Comparison of ENCODE assay signal across 1 cellular context in the genomic region with DNA sequence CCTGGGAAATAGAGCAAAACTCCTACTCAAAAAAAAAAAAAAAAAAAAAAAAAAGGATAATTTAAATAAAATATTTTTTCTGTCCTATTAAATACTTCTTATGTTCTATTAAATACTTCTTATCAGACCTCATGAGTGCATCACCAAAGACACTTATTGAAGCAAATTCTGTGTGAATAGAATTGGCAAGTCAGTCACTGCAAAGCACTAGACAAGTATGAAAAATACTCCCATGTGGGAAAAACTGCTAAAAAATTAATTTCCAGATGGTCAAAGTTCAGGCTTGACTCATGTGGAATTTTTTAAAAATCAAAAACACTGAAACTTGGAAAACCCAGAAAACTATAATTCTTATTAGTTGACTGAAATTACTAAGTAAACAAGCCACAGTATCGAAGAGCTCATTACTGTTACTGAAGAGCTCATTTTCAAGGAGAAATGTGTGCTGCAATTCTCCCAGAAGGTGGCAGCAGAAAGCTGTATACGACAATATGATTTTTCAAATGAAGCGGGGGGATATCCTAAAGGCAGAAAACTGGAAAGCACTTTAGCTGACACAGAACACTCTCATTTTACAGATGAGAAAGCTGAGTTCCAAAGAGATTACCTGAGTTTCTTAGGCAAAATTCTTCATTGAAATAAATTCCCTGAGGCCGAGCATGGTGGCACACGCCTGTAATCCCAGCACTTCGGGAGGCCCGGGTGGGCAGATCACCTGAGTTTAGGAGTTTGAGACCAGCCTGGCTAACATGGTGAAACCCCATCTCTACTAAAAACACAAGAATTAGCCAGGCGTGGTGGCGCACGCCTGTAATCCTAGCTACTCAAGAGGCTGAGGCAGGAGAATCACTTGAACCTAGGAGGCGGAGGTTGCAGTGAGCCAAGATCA.
TF ChIP-seq lines count a peak whose summit lies in the region.

No MANE protein-coding gene starts in this region.

TF ChIP-seq in HCT116, 20 proteins besides CTCF, POLR2A, EP300 and RAD21 (continued from another document):
- no peak for TF ChIP-seq ZBTB33 (IDR thresholded peaks at IDR 0.05; ENCODE audit: extremely low read depth, insufficient replicate concordance, low read length)
- no peak for TF ChIP-seq CEBPB (IDR thresholded peaks at IDR 0.05; ENCODE audit: low read depth)
- TF ChIP-seq TCF7L2 (IDR thresholded peaks at IDR 0.05; ENCODE audit: borderline replicate concordance, extremely low read depth, insufficient read depth, insufficient read length) = no peak
- no peak for TF ChIP-seq SRF (IDR thresholded peaks at IDR 0.05; ENCODE audit: low read depth)
- no peak for TF ChIP-seq ZFX (IDR thresholded peaks at IDR 0.05)
